ENCODE assay signal across 7 cellular contexts in the genomic region with DNA sequence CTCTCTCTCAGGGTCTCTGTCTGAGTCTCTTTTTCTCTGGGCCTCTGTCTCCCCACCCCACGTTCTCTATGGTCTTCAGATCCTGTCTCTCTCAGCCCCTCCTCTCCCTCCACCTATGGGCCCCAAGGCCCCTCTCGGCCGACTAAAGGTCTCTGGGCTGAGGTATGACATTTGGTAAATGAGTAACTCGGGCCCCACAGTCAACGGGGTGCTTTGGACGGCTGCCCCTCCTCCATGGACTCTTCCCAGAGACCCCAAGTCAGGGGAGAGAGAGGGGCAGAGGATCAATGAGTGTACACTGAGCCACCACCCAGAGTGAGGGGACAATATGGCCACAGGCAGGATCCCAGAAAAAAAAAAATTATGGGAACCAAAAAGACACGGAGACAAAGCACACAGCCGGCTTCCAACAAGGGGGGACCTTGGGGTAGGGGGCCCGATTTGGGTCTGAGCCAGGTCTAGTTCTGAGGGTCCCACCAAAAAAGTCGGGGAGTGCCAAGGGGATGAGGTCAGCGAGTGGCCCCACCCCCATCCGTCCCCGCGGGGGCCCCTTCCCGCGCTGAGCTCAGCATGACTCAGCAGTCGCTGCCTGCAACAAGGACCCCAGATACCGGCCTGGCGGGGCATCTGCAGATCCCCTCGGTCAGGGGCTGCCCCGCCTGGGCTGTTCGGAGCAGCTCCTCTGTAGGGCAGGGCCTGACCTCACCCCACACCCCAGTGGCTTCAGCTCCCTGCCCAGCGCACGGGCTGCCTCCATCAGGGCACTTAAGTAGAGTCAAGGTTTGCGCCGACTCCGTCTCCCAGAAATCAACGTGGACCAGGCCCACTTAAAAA. TPM values are rescaled to one million over a fixed set of nuclear protein-coding genes. Genes with fewer than 3 reads are reported as not detected.
DNase-seq lines count a peak whose midpoint lies in the region; ATAC-seq and TF ChIP-seq lines count a peak whose summit lies in the region.

No MANE protein-coding gene starts in this region.

- DNase-seq in NB4 (ENCODE audit: low read depth) (peak; percentile 84), endodermal cell (peak; percentile 94), mesenteric fat pad (ENCODE audit: low spot score) (peak; percentile 95)
- peak; percentile 90 for DNase-seq in activated CD8-positive, alpha-beta memory T cell treated with anti-CD3 and anti-CD28 coated beads, Interleukin-2, amount 10 ng/mL, durations not matched to agents 7 days and 5 days
- peak; percentile 48 to 54 for DNase-seq in stimulated activated CD8-positive, alpha-beta memory T cell treated with anti-CD3 and anti-CD28 coated beads, Interleukin-15, amount 100 ng/mL, for 4 hours (ENCODE audit: low read depth in 2 of 2)

- H3K4me3 ChIP-seq in NB4 (ENCODE audit: low read depth, low read length): peak overlapping the region; percentile 34
- H3K4me3 ChIP-seq in endodermal cell (ENCODE audit: low read length): peak overlapping the region; percentile 76

- H3K36me3 Mint-ChIP-seq in activated CD8-positive, alpha-beta memory T cell treated with anti-CD3 and anti-CD28 coated beads, Interleukin-2, amount 10 ng/mL, durations not matched to agents 7 days and 5 days: peaks cover 37% of the 10 kb centered on the region
- peaks cover 47% of the 10 kb centered on the region for H3K36me3 Mint-ChIP-seq in endodermal cell (ENCODE audit: low read depth)

- peaks cover 73% of the 10 kb centered on the region for H3K4me1 Mint-ChIP-seq in activated CD8-positive, alpha-beta memory T cell treated with anti-CD3 and anti-CD28 coated beads, Interleukin-2, amount 10 ng/mL, durations not matched to agents 7 days and 5 days
- H3K4me1 Mint-ChIP-seq in endodermal cell: peaks cover 18% of the 10 kb centered on the region

- 22 to 26% methylated on average over 14 to 28 of the region's 28 CpGs for WGBS in endodermal cell (ENCODE audit: insufficient coverage in 1 of 2, insufficient read length in 1 of 2), 2 experiments

- H3K9ac ChIP-seq in endodermal cell (ENCODE audit: extremely low read depth, low read length, poor library complexity, severe bottlenecking): peak overlapping the region; percentile 74

- H3K4me3 Mint-ChIP-seq in activated CD8-positive, alpha-beta memory T cell treated with anti-CD3 and anti-CD28 coated beads, Interleukin-2, amount 10 ng/mL, durations not matched to agents 7 days and 5 days: peak overlapping the region; percentile 99
- H3K4me3 Mint-ChIP-seq in endodermal cell: peak overlapping the region; percentile 100

- H3K4me1 ChIP-seq in endodermal cell (ENCODE audit: control insufficient read depth, insufficient read depth, low read length): peaks cover 14% of the 10 kb centered on the region

- TF ChIP-seq POLR2A in NB4 (IDR thresholded peaks at IDR 0.05; ENCODE audit: extremely low read depth, insufficient read length): peak; percentile 34

- H3K9me3 ChIP-seq in endodermal cell (ENCODE audit: control insufficient read depth, low read length): no peaks in the 10 kb centered on the region

- CTCF ChIA-PET in activated CD8-positive, alpha-beta memory T cell treated with anti-CD3 and anti-CD28 coated beads, Interleukin-2, amount 10 ng/mL, durations not matched to agents 7 days and 5 days (lab: Charles Lee): interaction anchor here (0.6 to 1.5 kb wide), 5 partner anchors 30 to 120 kb away, joined by 3 to 5 read pairs (median 4); a partner anchor contains a TSS

- peak overlapping the region; percentile 97 for H3K27ac Mint-ChIP-seq in activated CD8-positive, alpha-beta memory T cell treated with anti-CD3 and anti-CD28 coated beads, Interleukin-2, amount 10 ng/mL, durations not matched to agents 7 days and 5 days
- H3K27ac Mint-ChIP-seq in endodermal cell: peak overlapping the region; percentile 98

- peak overlapping the region; percentile 75 for H3K27ac ChIP-seq in endodermal cell (ENCODE audit: low read depth, low read length)

- H3K27me3 Mint-ChIP-seq in activated CD8-positive, alpha-beta memory T cell treated with anti-CD3 and anti-CD28 coated beads, Interleukin-2, amount 10 ng/mL, durations not matched to agents 7 days and 5 days: no peaks in the 10 kb centered on the region
- H3K27me3 Mint-ChIP-seq in endodermal cell (ENCODE audit: insufficient read depth): peaks cover 2% of the 10 kb centered on the region

- TF ChIP-seq CTCF in NB4 (IDR thresholded peaks at IDR 0.05; ENCODE audit: low read depth, low read length) (no peak), endodermal cell (conservative IDR thresholded peaks at IDR 0.05) (no peak)

- H3K36me3 ChIP-seq in endodermal cell (ENCODE audit: control insufficient read depth, insufficient read depth, low read length): peaks cover 36% of the 10 kb centered on the region

- no peaks in the 10 kb centered on the region for H3K27me3 ChIP-seq in endodermal cell (ENCODE audit: control insufficient read depth, insufficient read depth, low read length, poor library complexity, severe bottlenecking)

- ATAC-seq in GM18907 (IDR thresholded peaks at IDR 0.05; ENCODE audit: unreplicated experiment): peak; percentile 31
- peak; percentile 25 for ATAC-seq in activated CD8-positive, alpha-beta memory T cell treated with anti-CD3 and anti-CD28 coated beads, Interleukin-2, amount 10 ng/mL, durations not matched to agents 7 days and 5 days
- no peak for ATAC-seq in GM19035 (IDR thresholded peaks at IDR 0.05; ENCODE audit: unreplicated experiment)

- H3K9me3 Mint-ChIP-seq in activated CD8-positive, alpha-beta memory T cell treated with anti-CD3 and anti-CD28 coated beads, Interleukin-2, amount 10 ng/mL, durations not matched to agents 7 days and 5 days (ENCODE audit: low read depth): no peaks in the 10 kb centered on the region
- H3K9me3 Mint-ChIP-seq in endodermal cell: no peaks in the 10 kb centered on the region

RNA-seq across cellular contexts. Expression of a gene that starts 1.5 kb away (rescaled TPM):
- 1,000 to 10,000 TPM; 1,380 to 1,403 TPM for total RNA-seq in activated CD8-positive, alpha-beta memory T cell treated with anti-CD3 and anti-CD28 coated beads, Interleukin-2, amount 10 ng/mL, durations not matched to agents 7 days and 5 days
- total RNA-seq in endodermal cell (1,000 to 10,000 TPM; 1,784 to 3,181 TPM), mesenteric fat pad (9,334 TPM)
- 1,418 TPM for polyA plus RNA-seq in endodermal cell (2013, experiment 1 of 2)
- polyA plus RNA-seq in endodermal cell (2013, experiment 2 of 2): 1,365 TPM

RNA-seq across cellular contexts. Expression of a gene that starts 8.9 kb away (rescaled TPM):
- 100 to 1,000 TPM; 359 to 377 TPM for total RNA-seq in activated CD8-positive, alpha-beta memory T cell treated with anti-CD3 and anti-CD28 coated beads, Interleukin-2, amount 10 ng/mL, durations not matched to agents 7 days and 5 days
- total RNA-seq in endodermal cell: 100 to 1,000 TPM; 172 to 184 TPM
- polyA plus RNA-seq in endodermal cell (2013, experiment 1 of 2): 129 TPM
- polyA plus RNA-seq in endodermal cell (2013, experiment 2 of 2): 117 TPM
- 71.8 TPM for total RNA-seq in mesenteric fat pad

RNA-seq across cellular contexts. Expression of a gene that starts 29.5 kb away (rescaled TPM):
- total RNA-seq in activated CD8-positive, alpha-beta memory T cell treated with anti-CD3 and anti-CD28 coated beads, Interleukin-2, amount 10 ng/mL, durations not matched to agents 7 days and 5 days: 10 to 100 TPM; 44.0 to 65.5 TPM
- total RNA-seq in endodermal cell (10 to 100 TPM; 63.5 to 69.1 TPM), mesenteric fat pad (82.0 TPM)
- 34.7 TPM for polyA plus RNA-seq in endodermal cell (2013, experiment 1 of 2)
- polyA plus RNA-seq in endodermal cell (2013, experiment 2 of 2): 34.4 TPM

RNA-seq across cellular contexts. Expression of a gene that starts 30.1 kb away (rescaled TPM):
- total RNA-seq in activated CD8-positive, alpha-beta memory T cell treated with anti-CD3 and anti-CD28 coated beads, Interleukin-2, amount 10 ng/mL, durations not matched to agents 7 days and 5 days: 1 to 10 TPM in 1 of 2 experiments, under 1 TPM in 1; 0.96 to 1.1 TPM
- 1 to 10 TPM in 1 of 2 donors, under 1 TPM in 1; 0.44 to 2.3 TPM for total RNA-seq in endodermal cell
- polyA plus RNA-seq in endodermal cell (2013, experiment 1 of 2): 1.2 TPM
- 1.2 TPM for polyA plus RNA-seq in endodermal cell (2013, experiment 2 of 2)
- 0.61 TPM for total RNA-seq in mesenteric fat pad

RNA-seq across cellular contexts. Expression of a gene that starts 30.1 kb away (rescaled TPM):
- total RNA-seq in activated CD8-positive, alpha-beta memory T cell treated with anti-CD3 and anti-CD28 coated beads, Interleukin-2, amount 10 ng/mL, durations not matched to agents 7 days and 5 days: 100 to 1,000 TPM; 124 to 125 TPM
- total RNA-seq in endodermal cell: 100 to 1,000 TPM; 101 to 112 TPM
- polyA plus RNA-seq in endodermal cell (2013, experiment 1 of 2): 71.4 TPM
- polyA plus RNA-seq in endodermal cell (2013, experiment 2 of 2): 65.0 TPM
- total RNA-seq in mesenteric fat pad: 40.0 TPM
